In the genomic region with DNA sequence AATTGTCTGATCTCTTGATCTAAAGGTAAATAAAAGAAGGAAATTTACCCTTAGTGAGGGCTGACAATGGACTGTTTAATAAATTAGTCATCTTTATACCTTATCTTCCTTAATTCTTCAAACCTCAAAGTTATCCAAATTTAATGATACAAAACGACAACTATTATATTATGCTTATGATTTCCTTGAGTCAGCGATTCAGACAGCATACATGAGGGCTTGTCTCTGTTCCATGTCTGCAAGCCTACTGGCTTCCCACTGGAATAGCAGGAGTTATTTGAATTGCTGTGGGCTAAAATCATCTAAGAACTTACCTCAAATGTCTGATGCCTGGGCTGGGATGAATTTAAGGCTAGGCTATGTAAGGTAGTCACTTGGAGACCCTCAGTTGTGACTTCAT, we compare ENCODE assay signal across 32 cellular contexts.
"Had no signal": no experiment of that assay in that cellular context is flagged by ENCODE, and none has a peak within 500 bp of the region (broad histone marks: within the 10 kb centered on the region; RNA-seq: fewer than 3 reads in every experiment).

No MANE protein-coding gene starts in this region.

- H3K36me3 ChIP-seq: ascending aorta, breast epithelium, cardiac muscle cell, colonic mucosa, WERI-Rb-1 had no signal

- H3K27me3 Mint-ChIP-seq: activated CD4-positive, alpha-beta memory T cell treated with anti-CD3 and anti-CD28 coated beads for 36 hours; activated CD4-positive, alpha-beta T cell treated with anti-CD3 and anti-CD28 coated beads for 36 hours; activated CD4-positive, alpha-beta T cell treated with anti-CD3 and anti-CD28 coated beads, Interleukin-2, amount 10 ng/mL, durations not matched to agents 24 days and 14 days; activated CD8-positive, alpha-beta memory T cell treated with anti-CD3 and anti-CD28 coated beads, Interleukin-2, amount 10 ng/mL, durations not matched to agents 7 days and 5 days; activated naive CD4-positive, alpha-beta T cell treated with anti-CD3 and anti-CD28 coated beads, Interleukin-2, amount 50 U/mL, for 24 hours; activated naive CD8-positive, alpha-beta T cell treated with anti-CD3 and anti-CD28 coated beads, Interleukin-2, amount 10 ng/mL, durations not matched to agents 7 days and 5 days; brain; T-helper 17 cell had no signal

- H3K4me3 Mint-ChIP-seq: activated CD4-positive, alpha-beta memory T cell treated with anti-CD3 and anti-CD28 coated beads for 36 hours; activated CD4-positive, alpha-beta T cell treated with anti-CD3 and anti-CD28 coated beads for 36 hours; activated CD4-positive, alpha-beta T cell treated with anti-CD3 and anti-CD28 coated beads, Interleukin-2, amount 10 ng/mL, durations not matched to agents 24 days and 14 days; activated CD8-positive, alpha-beta memory T cell treated with anti-CD3 and anti-CD28 coated beads, Interleukin-2, amount 10 ng/mL, durations not matched to agents 7 days and 5 days; activated CD8-positive, alpha-beta T cell treated with anti-CD3 and anti-CD28 coated beads, Interleukin-2, amount 10 ng/mL, durations not matched to agents 7 days and 5 days; activated naive CD4-positive, alpha-beta T cell treated with anti-CD3 and anti-CD28 coated beads for 36 hours; activated naive CD4-positive, alpha-beta T cell treated with anti-CD3 and anti-CD28 coated beads, Interleukin-2, amount 50 U/mL, for 24 hours; activated naive CD8-positive, alpha-beta T cell treated with anti-CD3 and anti-CD28 coated beads, Interleukin-2, amount 10 ng/mL, durations not matched to agents 7 days and 5 days; activated T-helper 1 cell treated with anti-CD3 and anti-CD28 coated beads, Interleukin-12 subunit alpha, Interleukin-12 subunit beta, Interleukin-2, Interleukin-4 antibody, amounts not matched to agents 30 ng/mL and 10 ng/mL and 1 ng/mL, durations not matched to agents 14 hours and 24 hours and 36 hours; brain; T-helper 17 cell; T-helper 2 cell treated with Interferon-gamma antibody and Interleukin-4, amounts not matched to agents 5 μg/mL and 100 μg/mL, for 36 hours had no signal

- DNase-seq: activated CD4-positive, alpha-beta memory T cell treated with anti-CD3 and anti-CD28 coated beads for 36 hours; activated CD4-positive, alpha-beta T cell treated with anti-CD3 and anti-CD28 coated beads for 36 hours; activated CD4-positive, alpha-beta T cell treated with anti-CD3 and anti-CD28 coated beads, Interleukin-2, amount 10 ng/mL, durations not matched to agents 24 days and 14 days; activated CD4-positive, CD25-positive, alpha-beta regulatory T cell; activated CD4-positive, CD25-positive, alpha-beta regulatory T cell treated with anti-CD3 and anti-CD28 coated beads, Interleukin-2, amount 50 U/mL, for 72 hours; activated CD8-positive, alpha-beta memory T cell treated with anti-CD3 and anti-CD28 coated beads, Interleukin-2, amount 10 ng/mL, durations not matched to agents 7 days and 5 days; activated CD8-positive, alpha-beta memory T cell treated with anti-CD3 and anti-CD28 coated beads, Interleukin-2, amount 50 U/mL, for 4 hours; activated CD8-positive, alpha-beta T cell treated with anti-CD3 and anti-CD28 coated beads, Interleukin-2, amount 10 ng/mL, durations not matched to agents 7 days and 5 days; activated effector memory CD4-positive, alpha-beta T cell treated with anti-CD3 and anti-CD28 coated beads, Interleukin-2, amount 50 U/mL, for 16 hours; activated naive CD4-positive, alpha-beta T cell treated with anti-CD3 and anti-CD28 coated beads for 36 hours; activated naive CD8-positive, alpha-beta T cell treated with anti-CD3 and anti-CD28 coated beads, Interleukin-2, amount 10 ng/mL, durations not matched to agents 7 days and 5 days; activated T-cell treated with anti-CD3 and anti-CD28 coated beads, Interleukin-2, amount 50 U/mL, for 1 hour; activated T-cell treated with anti-CD3 and anti-CD28 coated beads, Interleukin-2, amount 50 U/mL, for 48 hours; central memory CD4-positive, alpha-beta T cell; cerebellar nuclear complex; colonic mucosa; effector CD8-positive, alpha-beta T cell; foreskin fibroblast; head of caudate nucleus; T-helper 17 cell; T1000; WERI-Rb-1 had no signal

- H3K36me3 Mint-ChIP-seq: activated CD4-positive, alpha-beta memory T cell treated with anti-CD3 and anti-CD28 coated beads for 36 hours; activated CD8-positive, alpha-beta memory T cell treated with anti-CD3 and anti-CD28 coated beads, Interleukin-2, amount 10 ng/mL, durations not matched to agents 7 days and 5 days; activated naive CD4-positive, alpha-beta T cell treated with anti-CD3 and anti-CD28 coated beads, Interleukin-2, amount 50 U/mL, for 24 hours; activated naive CD8-positive, alpha-beta T cell treated with anti-CD3 and anti-CD28 coated beads, Interleukin-2, amount 10 ng/mL, durations not matched to agents 7 days and 5 days; brain had no signal

- H3K9me3 Mint-ChIP-seq: activated naive CD4-positive, alpha-beta T cell treated with anti-CD3 and anti-CD28 coated beads for 36 hours; brain had no signal

- H3K4me3 ChIP-seq: ascending aorta, breast epithelium, cardiac muscle cell, colonic mucosa had no signal

- H3K4me1 Mint-ChIP-seq: activated CD4-positive, alpha-beta T cell treated with anti-CD3 and anti-CD28 coated beads for 36 hours; activated CD4-positive, alpha-beta T cell treated with anti-CD3 and anti-CD28 coated beads, Interleukin-2, amount 10 ng/mL, durations not matched to agents 24 days and 14 days; activated CD8-positive, alpha-beta memory T cell treated with anti-CD3 and anti-CD28 coated beads, Interleukin-2, amount 10 ng/mL, durations not matched to agents 7 days and 5 days; activated naive CD4-positive, alpha-beta T cell treated with anti-CD3 and anti-CD28 coated beads, Interleukin-2, amount 50 U/mL, for 24 hours; activated naive CD8-positive, alpha-beta T cell treated with anti-CD3 and anti-CD28 coated beads, Interleukin-2, amount 10 ng/mL, durations not matched to agents 7 days and 5 days; brain; T-helper 17 cell had no signal

- H3K4me1 ChIP-seq: ascending aorta, breast epithelium, colonic mucosa had no signal

- H3K27me3 ChIP-seq: ascending aorta, breast epithelium, cardiac muscle cell, colonic mucosa had no signal

- ATAC-seq: activated CD4-positive, alpha-beta T cell treated with anti-CD3 and anti-CD28 coated beads for 36 hours; activated CD8-positive, alpha-beta memory T cell treated with anti-CD3 and anti-CD28 coated beads, Interleukin-2, amount 10 ng/mL, durations not matched to agents 7 days and 5 days; activated CD8-positive, alpha-beta T cell treated with anti-CD3 and anti-CD28 coated beads, Interleukin-2, amount 10 ng/mL, durations not matched to agents 7 days and 5 days; esophagus mucosa; T-helper 17 cell had no signal

- H3K27ac ChIP-seq: ascending aorta, breast epithelium, cardiac muscle cell, colonic mucosa, WERI-Rb-1 had no signal

- FAIRE-seq: frontal cortex had no signal

- H3K27ac Mint-ChIP-seq: activated CD4-positive, alpha-beta memory T cell treated with anti-CD3 and anti-CD28 coated beads for 36 hours; activated CD4-positive, alpha-beta T cell treated with anti-CD3 and anti-CD28 coated beads for 36 hours; activated CD4-positive, alpha-beta T cell treated with anti-CD3 and anti-CD28 coated beads, Interleukin-2, amount 10 ng/mL, durations not matched to agents 24 days and 14 days; activated CD8-positive, alpha-beta memory T cell treated with anti-CD3 and anti-CD28 coated beads, Interleukin-2, amount 10 ng/mL, durations not matched to agents 7 days and 5 days; activated CD8-positive, alpha-beta T cell treated with anti-CD3 and anti-CD28 coated beads, Interleukin-2, amount 10 ng/mL, durations not matched to agents 7 days and 5 days; activated naive CD4-positive, alpha-beta T cell treated with anti-CD3 and anti-CD28 coated beads for 36 hours; activated naive CD4-positive, alpha-beta T cell treated with anti-CD3 and anti-CD28 coated beads, Interleukin-2, amount 50 U/mL, for 24 hours; activated naive CD8-positive, alpha-beta T cell treated with anti-CD3 and anti-CD28 coated beads, Interleukin-2, amount 10 ng/mL, durations not matched to agents 7 days and 5 days; activated T-helper 1 cell treated with anti-CD3 and anti-CD28 coated beads, Interleukin-12 subunit alpha, Interleukin-12 subunit beta, Interleukin-2, Interleukin-4 antibody, amounts not matched to agents 30 ng/mL and 10 ng/mL and 1 ng/mL, durations not matched to agents 14 hours and 24 hours and 36 hours; activated T-helper 2 cell treated with anti-CD3 and anti-CD28 coated beads, Interferon-gamma antibody, Interleukin-2, Interleukin-4, amounts not matched to agents 10 μg/mL and 5 μg/mL and 100 μg/mL, durations not matched to agents 14 hours and 24 hours and 36 hours; brain; T-helper 17 cell; T-helper 2 cell treated with Interferon-gamma antibody and Interleukin-4, amounts not matched to agents 5 μg/mL and 100 μg/mL, for 36 hours had no signal

- H3K9me3 ChIP-seq: ascending aorta, breast epithelium, colonic mucosa had no signal
